ENCODE assay signal across 10 cellular contexts in the genomic region with DNA sequence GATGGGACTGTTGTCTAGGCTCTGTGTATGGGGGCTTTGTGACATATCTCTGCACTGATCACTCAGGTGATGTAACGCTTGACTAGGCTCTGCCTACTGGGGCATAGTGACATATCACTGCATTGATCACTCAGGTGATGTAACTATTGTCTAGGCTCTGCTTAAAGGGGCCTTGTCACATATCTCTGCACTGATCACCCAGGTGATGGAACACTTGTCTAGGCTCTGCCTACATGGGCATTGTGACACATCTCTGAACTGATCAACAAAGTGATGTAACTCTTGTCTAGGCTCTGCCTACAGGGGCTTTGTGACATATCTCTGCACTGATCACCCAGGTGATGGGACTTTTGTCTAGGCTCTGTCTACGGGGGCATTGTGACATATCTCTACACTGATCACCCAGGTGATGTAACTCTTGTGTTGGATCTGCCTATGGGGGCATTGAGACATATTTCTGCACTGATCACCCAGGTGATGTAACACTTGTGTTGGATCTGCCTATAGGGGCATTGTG. TPM values are rescaled to one million over a fixed set of nuclear protein-coding genes. Genes with fewer than 3 reads are reported as not detected.
DNase-seq lines count a peak whose midpoint lies in the region; ATAC-seq and TF ChIP-seq lines count a peak whose summit lies in the region.
"Not testable (repeated sequence)": the region's sequence is repeated elsewhere in the genome, so short reads cannot be mapped to it uniquely, and the experiment has no call there.
"Had no signal": no experiment of that assay in that cellular context is flagged by ENCODE, and none has a peak within 500 bp of the region (broad histone marks: within the 10 kb centered on the region; RNA-seq: fewer than 3 reads in every experiment).

No MANE protein-coding gene starts in this region.

- WGBS in aorta, 2 donors, result 49 to 58% methylated on average over 2 of the region's 2 CpGs

- H3K27ac Mint-ChIP-seq in Calu3 (ENCODE audit: unreplicated experiment) (peak overlapping the region; percentile 26), endothelial cell (ENCODE audit: unreplicated experiment) (peak overlapping the region; percentile 72)
- not testable (repeated sequence) for H3K27ac Mint-ChIP-seq in activated CD4-positive, alpha-beta T cell treated with anti-CD3 and anti-CD28 coated beads, Interleukin-2, amount 10 ng/mL, durations not matched to agents 7 days and 5 days; stimulated activated effector memory CD8-positive, alpha-beta T cell treated with anti-CD3 and anti-CD28 coated beads, Interleukin-12 subunit alpha, Interleukin-12 subunit beta, amount 100 ng/mL, for 72 hours
- H3K27ac Mint-ChIP-seq in activated naive CD8-positive, alpha-beta T cell treated with anti-CD3 and anti-CD28 coated beads for 36 hours, result peak overlapping the region; percentile 78

- H3K9me3 ChIP-seq in lower lobe of right lung; aorta (ENCODE audit: control insufficient read depth, low read length): not testable (repeated sequence)

- CTCF ChIA-PET in Calu3 (lab: Charles Lee); activated CD4-positive, alpha-beta T cell treated with anti-CD3 and anti-CD28 coated beads, Interleukin-2, amount 10 ng/mL, durations not matched to agents 7 days and 5 days (lab: Charles Lee): not testable (repeated sequence)

- not testable (repeated sequence) for H3K4me3 ChIP-seq in lower lobe of right lung; aorta (ENCODE audit: low read length in 2 of 2)

- not testable (repeated sequence) for H3K27me3 ChIP-seq in lower lobe of right lung (ENCODE audit: low read depth); aorta (ENCODE audit: control insufficient read depth in 1 of 2, insufficient read depth in 2 of 2, low read length in 1 of 2)

- H3K4me1 ChIP-seq in lower lobe of right lung; aorta (ENCODE audit: control insufficient read depth in 1 of 2, insufficient read depth in 2 of 2, low read length in 2 of 2): not testable (repeated sequence)

- not testable (repeated sequence) for DNase-seq in Calu3; activated naive CD8-positive, alpha-beta T cell treated with anti-CD3 and anti-CD28 coated beads for 36 hours; endothelial cell (ENCODE audit: low spot score); lower lobe of right lung; stimulated activated effector memory CD8-positive, alpha-beta T cell treated with anti-CD3 and anti-CD28 coated beads, Interleukin-12 subunit alpha, Interleukin-12 subunit beta, amount 100 ng/mL, for 72 hours (ENCODE audit: low spot score in 2 of 2); aorta
- DNase-seq in NAMALWA (ENCODE audit: low spot score), result peak; percentile 34
- DNase-seq in activated CD4-positive, alpha-beta T cell treated with anti-CD3 and anti-CD28 coated beads, Interleukin-2, amount 10 ng/mL, durations not matched to agents 7 days and 5 days, result peak; percentile 10

- not testable (repeated sequence) for H3K4me3 Mint-ChIP-seq in Calu3 (ENCODE audit: low read depth, unreplicated experiment); activated CD4-positive, alpha-beta T cell treated with anti-CD3 and anti-CD28 coated beads, Interleukin-2, amount 10 ng/mL, durations not matched to agents 7 days and 5 days; stimulated activated effector memory CD8-positive, alpha-beta T cell treated with anti-CD3 and anti-CD28 coated beads, Interleukin-12 subunit alpha, Interleukin-12 subunit beta, amount 100 ng/mL, for 72 hours
- peak overlapping the region; percentile 9 for H3K4me3 Mint-ChIP-seq in activated naive CD8-positive, alpha-beta T cell treated with anti-CD3 and anti-CD28 coated beads for 36 hours
- H3K4me3 Mint-ChIP-seq in endothelial cell (ENCODE audit: unreplicated experiment), result peak overlapping the region; percentile 78

- H3K9me3 Mint-ChIP-seq in Calu3 (ENCODE audit: low read depth, unreplicated experiment), result peaks cover 14% of the 10 kb centered on the region
- peaks cover 23% of the 10 kb centered on the region for H3K9me3 Mint-ChIP-seq in activated CD4-positive, alpha-beta T cell treated with anti-CD3 and anti-CD28 coated beads, Interleukin-2, amount 10 ng/mL, durations not matched to agents 7 days and 5 days
- peaks cover 32% of the 10 kb centered on the region for H3K9me3 Mint-ChIP-seq in activated naive CD8-positive, alpha-beta T cell treated with anti-CD3 and anti-CD28 coated beads for 36 hours
- H3K9me3 Mint-ChIP-seq in endothelial cell (ENCODE audit: unreplicated experiment), result peaks cover 43% of the 10 kb centered on the region
- peaks cover 14% of the 10 kb centered on the region for H3K9me3 Mint-ChIP-seq in stimulated activated effector memory CD8-positive, alpha-beta T cell treated with anti-CD3 and anti-CD28 coated beads, Interleukin-12 subunit alpha, Interleukin-12 subunit beta, amount 100 ng/mL, for 72 hours

- ATAC-seq in lower lobe of right lung, result peak; percentile 13 to 20
- peak; percentile 5 for ATAC-seq in stimulated activated effector memory CD8-positive, alpha-beta T cell treated with anti-CD3 and anti-CD28 coated beads, Interleukin-12 subunit alpha, Interleukin-12 subunit beta, amount 100 ng/mL, for 72 hours
- ATAC-seq in aorta (ENCODE audit: low FRiP score), result peak; percentile 59

- not testable (repeated sequence) for TF ChIP-seq CTCF in Calu3 (IDR thresholded peaks at IDR 0.05; ENCODE audit: unreplicated experiment); endothelial cell (IDR thresholded peaks at IDR 0.05; ENCODE audit: unreplicated experiment); lower lobe of right lung (IDR thresholded peaks at IDR 0.05)

- not testable (repeated sequence) for BruUV-seq in Calu3 (replicated peaks; lab: Mats Ljungman, UMichigan)

- not testable (repeated sequence) for H3K36me3 ChIP-seq in lower lobe of right lung; aorta (ENCODE audit: control insufficient read depth in 1 of 2, insufficient read depth in 2 of 2, low read length in 1 of 2)

- H3K27ac ChIP-seq in lower lobe of right lung; aorta (ENCODE audit: low read depth in 1 of 2, low read length in 2 of 2): not testable (repeated sequence)

- H3K36me3 Mint-ChIP-seq in Calu3 (ENCODE audit: insufficient read depth, unreplicated experiment) (peaks cover 25% of the 10 kb centered on the region), endothelial cell (ENCODE audit: low read depth, unreplicated experiment) (peaks cover 31% of the 10 kb centered on the region)
- H3K36me3 Mint-ChIP-seq in activated CD4-positive, alpha-beta T cell treated with anti-CD3 and anti-CD28 coated beads, Interleukin-2, amount 10 ng/mL, durations not matched to agents 7 days and 5 days (ENCODE audit: low read depth); activated naive CD8-positive, alpha-beta T cell treated with anti-CD3 and anti-CD28 coated beads for 36 hours; stimulated activated effector memory CD8-positive, alpha-beta T cell treated with anti-CD3 and anti-CD28 coated beads, Interleukin-12 subunit alpha, Interleukin-12 subunit beta, amount 100 ng/mL, for 72 hours: not testable (repeated sequence)

- H3K4me1 Mint-ChIP-seq in Calu3 (ENCODE audit: low read depth, unreplicated experiment), result peaks cover 18% of the 10 kb centered on the region
- H3K4me1 Mint-ChIP-seq in activated CD4-positive, alpha-beta T cell treated with anti-CD3 and anti-CD28 coated beads, Interleukin-2, amount 10 ng/mL, durations not matched to agents 7 days and 5 days, result peaks cover 10% of the 10 kb centered on the region
- peaks cover 21% of the 10 kb centered on the region for H3K4me1 Mint-ChIP-seq in activated naive CD8-positive, alpha-beta T cell treated with anti-CD3 and anti-CD28 coated beads for 36 hours
- peaks cover 15% of the 10 kb centered on the region for H3K4me1 Mint-ChIP-seq in endothelial cell (ENCODE audit: unreplicated experiment)
- H3K4me1 Mint-ChIP-seq in stimulated activated effector memory CD8-positive, alpha-beta T cell treated with anti-CD3 and anti-CD28 coated beads, Interleukin-12 subunit alpha, Interleukin-12 subunit beta, amount 100 ng/mL, for 72 hours, result peaks cover 38% of the 10 kb centered on the region

- POLR2A ChIA-PET in activated CD4-positive, alpha-beta T cell treated with anti-CD3 and anti-CD28 coated beads, Interleukin-2, amount 10 ng/mL, durations not matched to agents 7 days and 5 days (lab: Charles Lee), result not testable (repeated sequence)

- intact Hi-C loops in Calu3 (cut with micrococcal nuclease; ENCODE audit: unreplicated experiment); lower lobe of right lung (cut with DNase I); aorta (cut with DNase I): not testable (repeated sequence)

- H3K27me3 Mint-ChIP-seq in Calu3 (ENCODE audit: unreplicated experiment) (peaks cover 12% of the 10 kb centered on the region), endothelial cell (ENCODE audit: unreplicated experiment) (peaks cover 42% of the 10 kb centered on the region)
- H3K27me3 Mint-ChIP-seq in activated CD4-positive, alpha-beta T cell treated with anti-CD3 and anti-CD28 coated beads, Interleukin-2, amount 10 ng/mL, durations not matched to agents 7 days and 5 days, result not testable (repeated sequence)
- peaks cover 10% of the 10 kb centered on the region for H3K27me3 Mint-ChIP-seq in activated naive CD8-positive, alpha-beta T cell treated with anti-CD3 and anti-CD28 coated beads for 36 hours

RNA-seq across cellular contexts. Expression of a gene that starts 51.4 kb away (rescaled TPM):
- total RNA-seq in Calu3 (2022) (73.2 and 74.4 TPM in 2 replicates), endothelial cell (ENCODE audit: unreplicated experiment) (60.1 TPM), lower lobe of right lung (43.2 TPM), aorta (10 to 100 TPM; 45.8 to 49.4 TPM)
- total RNA-seq in activated CD4-positive, alpha-beta T cell treated with anti-CD3 and anti-CD28 coated beads, Interleukin-2, amount 10 ng/mL, durations not matched to agents 7 days and 5 days, result 10 to 100 TPM; 67.4 to 82.5 TPM
- total RNA-seq in activated naive CD8-positive, alpha-beta T cell treated with anti-CD3 and anti-CD28 coated beads for 36 hours, result 100 to 1,000 TPM; 116 to 121 TPM
- 10 to 100 TPM; 20.3 to 22.7 TPM for polyA plus RNA-seq in aorta

RNA-seq across cellular contexts. Expression of a gene that starts 57.5 kb away (rescaled TPM):
- total RNA-seq in Calu3 (2022), result 0.32 and 0.35 TPM in 2 replicates
- not detected for total RNA-seq in activated CD4-positive, alpha-beta T cell treated with anti-CD3 and anti-CD28 coated beads, Interleukin-2, amount 10 ng/mL, durations not matched to agents 7 days and 5 days
- not detected for total RNA-seq in activated naive CD8-positive, alpha-beta T cell treated with anti-CD3 and anti-CD28 coated beads for 36 hours
- total RNA-seq in endothelial cell (ENCODE audit: unreplicated experiment), result 1.4 TPM
- total RNA-seq in lower lobe of right lung, result 0.47 TPM
- total RNA-seq in aorta, result not detected
- not detected for polyA plus RNA-seq in aorta
- total RNA-seq: CD8-positive, alpha-beta T cell; HT1080 had no signal

Comparison
In these comparisons a context has a peak if more than half of its experiments do, and no peak if none do; other contexts are left out.
1. ATAC-seq: peak in every context shown above with its lines; median percentile 59 in aorta; 16 in lower lobe of right lung; 5 in stimulated activated effector memory CD8-positive, alpha-beta T cell treated with anti-CD3 and anti-CD28 coated beads, Interleukin-12 subunit alpha, Interleukin-12 subunit beta, amount 100 ng/mL, for 72 hours.